1 cellular context compared by ENCODE assay signal in the genomic region with DNA sequence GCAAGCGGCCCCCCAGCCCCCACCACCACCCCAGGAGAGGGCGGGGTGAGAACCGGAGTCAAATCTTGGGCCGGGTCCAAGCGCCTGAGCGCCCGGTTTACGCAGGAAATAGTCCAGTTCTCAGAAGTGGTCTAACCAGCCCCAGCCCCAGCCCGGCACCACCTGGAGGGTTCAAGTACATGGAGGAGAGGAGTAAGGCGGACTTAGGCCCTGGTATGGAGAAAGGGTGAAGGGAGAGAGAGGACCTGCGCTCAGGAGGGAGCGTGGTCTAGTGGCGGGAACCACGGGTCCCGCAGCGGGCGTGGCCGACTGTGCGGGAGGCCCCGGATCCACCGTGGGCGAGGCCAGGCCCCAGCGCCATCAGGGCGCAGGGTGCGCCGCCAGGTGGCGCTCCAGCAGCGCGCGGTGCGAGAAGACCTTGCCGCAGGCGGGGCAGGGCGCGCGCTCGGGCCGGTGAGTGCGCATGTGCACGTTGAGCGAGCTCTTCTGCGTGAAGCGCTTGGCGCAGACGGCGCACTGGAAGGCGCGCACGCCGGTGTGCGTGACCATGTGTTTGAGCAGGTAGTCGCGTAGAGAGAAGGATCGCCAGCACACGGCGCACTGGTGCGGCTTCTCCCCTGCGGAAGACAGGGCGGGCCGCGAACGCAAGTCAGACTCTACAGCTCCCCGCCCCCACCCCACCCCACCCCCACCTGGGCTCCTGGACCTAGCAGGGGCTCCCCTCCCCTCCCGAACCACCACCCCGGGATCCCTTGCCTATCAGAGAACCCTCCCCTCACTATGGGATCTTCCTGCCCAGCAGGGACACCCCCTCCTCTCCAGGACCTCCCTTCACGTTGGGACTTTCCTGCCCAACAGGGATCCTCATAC.
A peak's percentile ranks its signal among the peaks of the same experiment; 100 is the strongest.
TF ChIP-seq lines count a peak whose summit lies in the region.

No MANE protein-coding gene starts in this region.

TF ChIP-seq in K562, 482 proteins besides CTCF, POLR2A, EP300 and RAD21 (continues in another document):
- no peak for TF ChIP-seq NCOA2 (IDR thresholded peaks at IDR 0.05; ENCODE audit: partially characterized antibody in 2 of 2)
- TF ChIP-seq, protein P1, sequence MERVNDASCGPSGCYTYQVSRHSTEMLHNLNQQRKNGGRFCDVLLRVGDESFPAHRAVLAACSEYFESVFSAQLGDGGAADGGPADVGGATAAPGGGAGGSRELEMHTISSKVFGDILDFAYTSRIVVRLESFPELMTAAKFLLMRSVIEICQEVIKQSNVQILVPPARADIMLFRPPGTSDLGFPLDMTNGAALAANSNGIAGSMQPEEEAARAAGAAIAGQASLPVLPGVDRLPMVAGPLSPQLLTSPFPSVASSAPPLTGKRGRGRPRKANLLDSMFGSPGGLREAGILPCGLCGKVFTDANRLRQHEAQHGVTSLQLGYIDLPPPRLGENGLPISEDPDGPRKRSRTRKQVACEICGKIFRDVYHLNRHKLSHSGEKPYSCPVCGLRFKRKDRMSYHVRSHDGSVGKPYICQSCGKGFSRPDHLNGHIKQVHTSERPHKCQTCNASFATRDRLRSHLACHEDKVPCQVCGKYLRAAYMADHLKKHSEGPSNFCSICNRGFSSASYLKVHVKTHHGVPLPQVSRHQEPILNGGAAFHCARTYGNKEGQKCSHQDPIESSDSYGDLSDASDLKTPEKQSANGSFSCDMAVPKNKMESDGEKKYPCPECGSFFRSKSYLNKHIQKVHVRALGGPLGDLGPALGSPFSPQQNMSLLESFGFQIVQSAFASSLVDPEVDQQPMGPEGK (CRISPR knock-in tag; IDR thresholded peaks at IDR 0.05; ENCODE audit: borderline replicate concordance), result no peak
- TF ChIP-seq BMI1 (IDR thresholded peaks at IDR 0.05; ENCODE audit: low read length), result no peak
- TF ChIP-seq KHSRP (IDR thresholded peaks at IDR 0.05), result no peak
- no peak for TF ChIP-seq PTTG1 (tag; IDR thresholded peaks at IDR 0.05; ENCODE audit: low read depth)
- TF ChIP-seq DMBX1 (CRISPR knock-in tag; IDR thresholded peaks at IDR 0.05; ENCODE audit: borderline replicate concordance), result no peak
- TF ChIP-seq ZNF830 (CRISPR knock-in tag; IDR thresholded peaks at IDR 0.05), result no peak
- no peak for TF ChIP-seq CEBPB (tag; IDR thresholded peaks at IDR 0.05)
- TF ChIP-seq CBX2 (IDR thresholded peaks at IDR 0.05; ENCODE audit: insufficient read depth, low read length, poor library complexity, severe bottlenecking), result no peak
- no peak for TF ChIP-seq SMARCE1 (IDR thresholded peaks at IDR 0.05)
- TF ChIP-seq, protein P2, sequence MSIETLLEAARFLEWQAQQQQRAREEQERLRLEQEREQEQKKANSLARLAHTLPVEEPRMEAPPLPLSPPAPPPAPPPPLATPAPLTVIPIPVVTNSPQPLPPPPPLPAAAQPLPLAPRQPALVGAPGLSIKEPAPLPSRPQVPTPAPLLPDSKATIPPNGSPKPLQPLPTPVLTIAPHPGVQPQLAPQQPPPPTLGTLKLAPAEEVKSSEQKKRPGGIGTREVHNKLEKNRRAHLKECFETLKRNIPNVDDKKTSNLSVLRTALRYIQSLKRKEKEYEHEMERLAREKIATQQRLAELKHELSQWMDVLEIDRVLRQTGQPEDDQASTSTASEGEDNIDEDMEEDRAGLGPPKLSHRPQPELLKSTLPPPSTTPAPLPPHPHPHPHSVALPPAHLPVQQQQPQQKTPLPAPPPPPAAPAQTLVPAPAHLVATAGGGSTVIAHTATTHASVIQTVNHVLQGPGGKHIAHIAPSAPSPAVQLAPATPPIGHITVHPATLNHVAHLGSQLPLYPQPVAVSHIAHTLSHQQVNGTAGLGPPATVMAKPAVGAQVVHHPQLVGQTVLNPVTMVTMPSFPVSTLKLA (conservative IDR thresholded peaks at IDR 0.05), result peak; percentile 71 to 81
- TF ChIP-seq, protein P3, sequence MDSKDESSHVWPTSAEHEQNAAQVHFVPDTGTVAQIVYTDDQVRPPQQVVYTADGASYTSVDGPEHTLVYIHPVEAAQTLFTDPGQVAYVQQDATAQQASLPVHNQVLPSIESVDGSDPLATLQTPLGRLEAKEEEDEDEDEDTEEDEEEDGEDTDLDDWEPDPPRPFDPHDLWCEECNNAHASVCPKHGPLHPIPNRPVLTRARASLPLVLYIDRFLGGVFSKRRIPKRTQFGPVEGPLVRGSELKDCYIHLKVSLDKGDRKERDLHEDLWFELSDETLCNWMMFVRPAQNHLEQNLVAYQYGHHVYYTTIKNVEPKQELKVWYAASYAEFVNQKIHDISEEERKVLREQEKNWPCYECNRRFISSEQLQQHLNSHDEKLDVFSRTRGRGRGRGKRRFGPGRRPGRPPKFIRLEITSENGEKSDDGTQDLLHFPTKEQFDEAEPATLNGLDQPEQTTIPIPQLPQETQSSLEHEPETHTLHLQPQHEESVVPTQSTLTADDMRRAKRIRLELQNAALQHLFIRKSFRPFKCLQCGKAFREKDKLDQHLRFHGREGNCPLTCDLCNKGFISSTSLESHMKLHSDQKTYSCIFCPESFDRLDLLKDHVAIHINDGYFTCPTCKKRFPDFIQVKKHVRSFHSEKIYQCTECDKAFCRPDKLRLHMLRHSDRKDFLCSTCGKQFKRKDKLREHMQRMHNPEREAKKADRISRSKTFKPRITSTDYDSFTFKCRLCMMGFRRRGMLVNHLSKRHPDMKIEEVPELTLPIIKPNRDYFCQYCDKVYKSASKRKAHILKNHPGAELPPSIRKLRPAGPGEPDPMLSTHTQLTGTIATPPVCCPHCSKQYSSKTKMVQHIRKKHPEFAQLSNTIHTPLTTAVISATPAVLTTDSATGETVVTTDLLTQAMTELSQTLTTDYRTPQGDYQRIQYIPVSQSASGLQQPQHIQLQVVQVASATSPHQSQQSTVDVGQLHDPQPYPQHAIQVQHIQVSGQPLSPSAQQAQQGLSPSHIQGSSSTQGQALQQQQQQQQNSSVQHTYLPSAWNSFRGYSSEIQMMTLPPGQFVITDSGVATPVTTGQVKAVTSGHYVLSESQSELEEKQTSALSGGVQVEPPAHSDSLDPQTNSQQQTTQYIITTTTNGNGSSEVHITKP (IDR thresholded peaks at IDR 0.05; ENCODE audit: partially characterized antibody), result peak; percentile 25
- TF ChIP-seq, protein P4, sequence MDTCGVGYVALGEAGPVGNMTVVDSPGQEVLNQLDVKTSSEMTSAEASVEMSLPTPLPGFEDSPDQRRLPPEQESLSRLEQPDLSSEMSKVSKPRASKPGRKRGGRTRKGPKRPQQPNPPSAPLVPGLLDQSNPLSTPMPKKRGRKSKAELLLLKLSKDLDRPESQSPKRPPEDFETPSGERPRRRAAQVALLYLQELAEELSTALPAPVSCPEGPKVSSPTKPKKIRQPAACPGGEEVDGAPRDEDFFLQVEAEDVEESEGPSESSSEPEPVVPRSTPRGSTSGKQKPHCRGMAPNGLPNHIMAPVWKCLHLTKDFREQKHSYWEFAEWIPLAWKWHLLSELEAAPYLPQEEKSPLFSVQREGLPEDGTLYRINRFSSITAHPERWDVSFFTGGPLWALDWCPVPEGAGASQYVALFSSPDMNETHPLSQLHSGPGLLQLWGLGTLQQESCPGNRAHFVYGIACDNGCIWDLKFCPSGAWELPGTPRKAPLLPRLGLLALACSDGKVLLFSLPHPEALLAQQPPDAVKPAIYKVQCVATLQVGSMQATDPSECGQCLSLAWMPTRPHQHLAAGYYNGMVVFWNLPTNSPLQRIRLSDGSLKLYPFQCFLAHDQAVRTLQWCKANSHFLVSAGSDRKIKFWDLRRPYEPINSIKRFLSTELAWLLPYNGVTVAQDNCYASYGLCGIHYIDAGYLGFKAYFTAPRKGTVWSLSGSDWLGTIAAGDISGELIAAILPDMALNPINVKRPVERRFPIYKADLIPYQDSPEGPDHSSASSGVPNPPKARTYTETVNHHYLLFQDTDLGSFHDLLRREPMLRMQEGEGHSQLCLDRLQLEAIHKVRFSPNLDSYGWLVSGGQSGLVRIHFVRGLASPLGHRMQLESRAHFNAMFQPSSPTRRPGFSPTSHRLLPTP (IDR thresholded peaks at IDR 0.05; ENCODE audit: borderline replicate concordance, extremely low read depth, insufficient read length), result no peak
- peak; percentile 47; the same call in 1 of the 2 replicates for TF ChIP-seq ETV5 (CRISPR knock-in tag; IDR thresholded peaks at IDR 0.05; ENCODE audit: low read depth)
- peak; percentile 24; the same call in 1 of the 2 replicates for TF ChIP-seq TOE1 (IDR thresholded peaks at IDR 0.05; ENCODE audit: borderline replicate concordance)
- no peak for TF ChIP-seq TOE1 (CRISPR knock-in tag; IDR thresholded peaks at IDR 0.05; ENCODE audit: borderline replicate concordance, low read depth)
- TF ChIP-seq HNRNPL (IDR thresholded peaks at IDR 0.05; ENCODE audit: low read depth, low read length), result peak; percentile 73; the same call in 1 of the 2 replicates
- TF ChIP-seq MED1 (CRISPR knock-in tag; IDR thresholded peaks at IDR 0.05; ENCODE audit: borderline replicate concordance), result no peak
- TF ChIP-seq TEAD2 (tag; IDR thresholded peaks at IDR 0.05), result no peak
- no peak for TF ChIP-seq MEF2A (IDR thresholded peaks at IDR 0.05; ENCODE audit: control insufficient read depth, low read depth, low read length)
- no peak for TF ChIP-seq DNMT1 (IDR thresholded peaks at IDR 0.05)
- no peak for TF ChIP-seq MCM5 (IDR thresholded peaks at IDR 0.05; ENCODE audit: low read depth)
- no peak for TF ChIP-seq SREBF2 (CRISPR knock-in tag; IDR thresholded peaks at IDR 0.05)
- TF ChIP-seq SAP30 (IDR thresholded peaks at IDR 0.05; ENCODE audit: borderline replicate concordance, insufficient read depth, low read depth, low read length, poor library complexity, severe bottlenecking), result no peak
- TF ChIP-seq TCF7L2 (IDR thresholded peaks at IDR 0.05; ENCODE audit: low read depth, low read length), result no peak
- no peak for TF ChIP-seq EZH2 (IDR thresholded peaks at IDR 0.05; ENCODE audit: borderline replicate concordance, low read depth, low read length)
- TF ChIP-seq, protein P5, sequence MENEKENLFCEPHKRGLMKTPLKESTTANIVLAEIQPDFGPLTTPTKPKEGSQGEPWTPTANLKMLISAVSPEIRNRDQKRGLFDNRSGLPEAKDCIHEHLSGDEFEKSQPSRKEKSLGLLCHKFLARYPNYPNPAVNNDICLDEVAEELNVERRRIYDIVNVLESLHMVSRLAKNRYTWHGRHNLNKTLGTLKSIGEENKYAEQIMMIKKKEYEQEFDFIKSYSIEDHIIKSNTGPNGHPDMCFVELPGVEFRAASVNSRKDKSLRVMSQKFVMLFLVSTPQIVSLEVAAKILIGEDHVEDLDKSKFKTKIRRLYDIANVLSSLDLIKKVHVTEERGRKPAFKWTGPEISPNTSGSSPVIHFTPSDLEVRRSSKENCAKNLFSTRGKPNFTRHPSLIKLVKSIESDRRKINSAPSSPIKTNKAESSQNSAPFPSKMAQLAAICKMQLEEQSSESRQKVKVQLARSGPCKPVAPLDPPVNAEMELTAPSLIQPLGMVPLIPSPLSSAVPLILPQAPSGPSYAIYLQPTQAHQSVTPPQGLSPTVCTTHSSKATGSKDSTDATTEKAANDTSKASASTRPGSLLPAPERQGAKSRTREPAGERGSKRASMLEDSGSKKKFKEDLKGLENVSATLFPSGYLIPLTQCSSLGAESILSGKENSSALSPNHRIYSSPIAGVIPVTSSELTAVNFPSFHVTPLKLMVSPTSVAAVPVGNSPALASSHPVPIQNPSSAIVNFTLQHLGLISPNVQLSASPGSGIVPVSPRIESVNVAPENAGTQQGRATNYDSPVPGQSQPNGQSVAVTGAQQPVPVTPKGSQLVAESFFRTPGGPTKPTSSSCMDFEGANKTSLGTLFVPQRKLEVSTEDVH (IDR thresholded peaks at IDR 0.05; ENCODE audit: low read depth, partially characterized antibody), result peak; percentile 78
- TF ChIP-seq ZBTB17 (CRISPR knock-in tag; IDR thresholded peaks at IDR 0.05), result 0 out of 2 replicates have a peak, but pooled peaks have one; percentile 11
- TF ChIP-seq HIVEP1 (CRISPR knock-in tag; IDR thresholded peaks at IDR 0.05), result no peak
- TF ChIP-seq NCOA6 (IDR thresholded peaks at IDR 0.05), result peak; percentile 59; the same call in 1 of the 2 replicates
- no peak for TF ChIP-seq FOXK1 (CRISPR knock-in tag; IDR thresholded peaks at IDR 0.05; ENCODE audit: borderline replicate concordance)
- TF ChIP-seq ILK (tag; IDR thresholded peaks at IDR 0.05; ENCODE audit: borderline replicate concordance, low read depth), result no peak
- peak; percentile 63; the same call in 1 of the 2 replicates for TF ChIP-seq GATAD2A (IDR thresholded peaks at IDR 0.05)
- TF ChIP-seq MTA2 (IDR thresholded peaks at IDR 0.05; ENCODE audit: low read depth), result no peak
- no peak for TF ChIP-seq BRD9 (IDR thresholded peaks at IDR 0.05; ENCODE audit: low read depth, partially characterized antibody)
- no peak for TF ChIP-seq ZNF584 (CRISPR knock-in tag; IDR thresholded peaks at IDR 0.05; ENCODE audit: low read depth)
- TF ChIP-seq CC2D1A (IDR thresholded peaks at IDR 0.05), result no peak
- no peak for TF ChIP-seq ZNF77 (CRISPR knock-in tag; IDR thresholded peaks at IDR 0.05)
- TF ChIP-seq ZNF232 (CRISPR knock-in tag; IDR thresholded peaks at IDR 0.05), result no peak
- TF ChIP-seq, protein P6, sequence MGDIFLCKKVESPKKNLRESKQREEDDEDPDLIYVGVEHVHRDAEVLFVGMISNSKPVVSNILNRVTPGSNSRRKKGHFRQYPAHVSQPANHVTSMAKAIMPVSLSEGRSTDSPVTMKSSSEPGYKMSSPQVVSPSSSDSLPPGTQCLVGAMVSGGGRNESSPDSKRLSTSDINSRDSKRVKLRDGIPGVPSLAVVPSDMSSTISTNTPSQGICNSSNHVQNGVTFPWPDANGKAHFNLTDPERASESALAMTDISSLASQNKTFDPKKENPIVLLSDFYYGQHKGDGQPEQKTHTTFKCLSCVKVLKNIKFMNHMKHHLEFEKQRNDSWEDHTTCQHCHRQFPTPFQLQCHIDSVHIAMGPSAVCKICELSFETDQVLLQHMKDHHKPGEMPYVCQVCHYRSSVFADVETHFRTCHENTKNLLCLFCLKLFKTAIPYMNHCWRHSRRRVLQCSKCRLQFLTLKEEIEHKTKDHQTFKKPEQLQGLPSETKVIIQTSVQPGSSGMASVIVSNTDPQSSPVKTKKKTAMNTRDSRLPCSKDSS (IDR thresholded peaks at IDR 0.05; ENCODE audit: low read depth, partially characterized antibody), result no peak
- no peak for TF ChIP-seq CCAR2 (IDR thresholded peaks at IDR 0.05; ENCODE audit: low read depth, low read length)
- peak; percentile 54; the same call in 1 of the 2 replicates for TF ChIP-seq PHF8 (IDR thresholded peaks at IDR 0.05; ENCODE audit: borderline replicate concordance, low read length)
- TF ChIP-seq YBX1 (IDR thresholded peaks at IDR 0.05), result no peak
- TF ChIP-seq, protein P7, sequence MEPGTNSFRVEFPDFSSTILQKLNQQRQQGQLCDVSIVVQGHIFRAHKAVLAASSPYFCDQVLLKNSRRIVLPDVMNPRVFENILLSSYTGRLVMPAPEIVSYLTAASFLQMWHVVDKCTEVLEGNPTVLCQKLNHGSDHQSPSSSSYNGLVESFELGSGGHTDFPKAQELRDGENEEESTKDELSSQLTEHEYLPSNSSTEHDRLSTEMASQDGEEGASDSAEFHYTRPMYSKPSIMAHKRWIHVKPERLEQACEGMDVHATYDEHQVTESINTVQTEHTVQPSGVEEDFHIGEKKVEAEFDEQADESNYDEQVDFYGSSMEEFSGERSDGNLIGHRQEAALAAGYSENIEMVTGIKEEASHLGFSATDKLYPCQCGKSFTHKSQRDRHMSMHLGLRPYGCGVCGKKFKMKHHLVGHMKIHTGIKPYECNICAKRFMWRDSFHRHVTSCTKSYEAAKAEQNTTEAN (CRISPR knock-in tag; IDR thresholded peaks at IDR 0.05), result no peak
- TF ChIP-seq PTRF (tag; IDR thresholded peaks at IDR 0.05), result no peak
